ENCODE assay signal across 1 cellular context in genomic region chr6:30759575-30760239, GRCh38.
TF ChIP-seq lines count a peak whose summit lies in the region.

No MANE protein-coding gene starts in this region.

TF ChIP-seq in SK-N-SH, 30 proteins besides CTCF, POLR2A, EP300 and RAD21 (continued from another document):
- TF ChIP-seq REST (IDR thresholded peaks at IDR 0.05; ENCODE audit: low read depth, low read length): peak; percentile 53
- no peak for TF ChIP-seq NRF1 (IDR thresholded peaks at IDR 0.05; ENCODE audit: low read depth, low read length)
- TF ChIP-seq MEF2A (IDR thresholded peaks at IDR 0.05; ENCODE audit: borderline replicate concordance, low read depth): no peak
- TF ChIP-seq TEAD4 (IDR thresholded peaks at IDR 0.05; ENCODE audit: borderline replicate concordance, insufficient read depth): peak; percentile 96
- peak; percentile 38; the same call in 1 of the 2 replicates for TF ChIP-seq NFIC (IDR thresholded peaks at IDR 0.05; ENCODE audit: borderline replicate concordance)
- TF ChIP-seq SMC3 (IDR thresholded peaks at IDR 0.05; ENCODE audit: low read depth, low read length): no peak
- peak; percentile 66 for TF ChIP-seq SIN3A (IDR thresholded peaks at IDR 0.05; ENCODE audit: borderline replicate concordance, low read depth, low read length)
- TF ChIP-seq GATA2 (CRISPR knock-in tag; IDR thresholded peaks at IDR 0.05): no peak
- no peak for TF ChIP-seq RFX5 (IDR thresholded peaks at IDR 0.05; ENCODE audit: low read length)
- no peak for TF ChIP-seq ZBTB33 (IDR thresholded peaks at IDR 0.05; ENCODE audit: borderline replicate concordance, low read depth)
- TF ChIP-seq USF1 (IDR thresholded peaks at IDR 0.05; ENCODE audit: borderline replicate concordance, low read depth): no peak
